8 cellular contexts compared by ENCODE assay signal in the genomic region with DNA sequence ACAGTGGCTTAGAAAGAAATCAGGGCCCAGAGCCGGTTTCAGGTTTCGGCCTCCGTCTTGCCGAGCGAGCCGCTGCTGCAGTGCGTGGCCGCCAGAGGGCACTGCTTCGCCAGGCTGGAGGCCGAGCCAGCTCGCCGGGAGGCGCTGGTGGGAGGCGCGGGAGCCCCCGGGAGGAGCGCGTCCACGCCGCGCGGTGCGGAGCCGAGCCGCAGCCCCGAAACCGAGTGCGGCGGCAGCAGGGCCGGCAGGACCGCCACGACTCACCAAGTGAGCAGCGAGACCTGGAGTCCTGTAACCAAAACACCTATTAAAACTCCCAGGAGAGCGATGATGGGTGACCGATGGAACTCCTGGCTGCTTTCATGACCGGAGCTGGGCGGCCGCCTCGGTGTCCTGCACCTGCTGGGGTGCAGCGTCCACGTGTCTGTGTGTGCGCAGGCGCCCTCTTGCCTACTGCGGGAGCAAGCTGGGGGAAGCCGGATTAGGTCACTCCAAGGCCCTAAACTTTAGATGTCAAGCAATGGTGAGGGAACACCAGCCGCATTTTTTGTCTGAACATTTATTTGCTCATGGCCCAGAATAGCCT.
DNase-seq lines count a peak whose midpoint lies in the region; ATAC-seq and TF ChIP-seq lines count a peak whose summit lies in the region.

No MANE protein-coding gene starts in this region.

- H3K4me1 ChIP-seq in neuronal stem cell (ENCODE audit: control insufficient read depth in 2 of 2, insufficient read depth in 1 of 2, low read depth in 1 of 2, low read length in 2 of 2) = peaks cover 0 to 4% of the 10 kb centered on the region in 2 donors

- H2BK120ac ChIP-seq in neuronal stem cell (ENCODE audit: low read depth, low read length) = no peak overlapping the region

- no peak overlapping the region for H2BK5ac ChIP-seq in neuronal stem cell (ENCODE audit: low read length)

- TF ChIP-seq CTCF in foreskin fibroblast (IDR thresholded peaks at IDR 0.05; ENCODE audit: low read depth, low read length) = peak; percentile 88

- no peak overlapping the region for H3K9ac ChIP-seq in neuronal stem cell (ENCODE audit: low read depth, low read length, poor library complexity)

- H4K91ac ChIP-seq in neuronal stem cell (ENCODE audit: low read depth, low read length, poor library complexity) = no peak overlapping the region

- H3K14ac ChIP-seq in neuronal stem cell (ENCODE audit: low read length) = no peak overlapping the region

- H3K18ac ChIP-seq in neuronal stem cell (ENCODE audit: low read length) = peak overlapping the region; percentile 73

- H3K4me3 ChIP-seq in foreskin fibroblast (ENCODE audit: low read depth in 1 of 2, low read length in 2 of 2) = peak overlapping the region; percentile 45 to 61
- peak overlapping the region; percentile 42 to 75 for H3K4me3 ChIP-seq in neuronal stem cell (ENCODE audit: low read length in 2 of 2)

- H2BK15ac ChIP-seq in neuronal stem cell (ENCODE audit: low read length) = no peak overlapping the region

- peak overlapping the region; percentile 95 for H2AFZ ChIP-seq in neuronal stem cell (ENCODE audit: low read length)

- H4K8ac ChIP-seq in neuronal stem cell (ENCODE audit: low read depth, low read length) = no peak overlapping the region

- H3K36me3 ChIP-seq in neuronal stem cell (replicated peaks in 1 of 2; ENCODE audit: control insufficient read depth in 2 of 2, insufficient read depth in 2 of 2, low read length in 2 of 2) = no peaks in the 10 kb centered on the region

- H3K79me1 ChIP-seq in neuronal stem cell (ENCODE audit: low read depth, low read length) = no peaks in the 10 kb centered on the region

- H3K27ac ChIP-seq in neuronal stem cell (replicated peaks; ENCODE audit: low read length) = no peak overlapping the region

- no peak overlapping the region for H3K23ac ChIP-seq in neuronal stem cell (ENCODE audit: low read depth, low read length, poor library complexity)

- H3K27me3 ChIP-seq in neuronal stem cell (ENCODE audit: control insufficient read depth in 3 of 3, insufficient read depth in 3 of 3, low read depth in 1 of 3, low read length in 3 of 3) = peaks cover 0 to 4% (median 0%) of the 10 kb centered on the region in 3 experiments

- peaks cover 1 to 6% of the 10 kb centered on the region in 2 donors for H3K9me3 ChIP-seq in neuronal stem cell (replicated peaks in 1 of 2; ENCODE audit: control insufficient read depth in 2 of 2, insufficient read depth in 1 of 2, low read depth in 1 of 2, low read length in 2 of 2)

- peak; percentile 80 for DNase-seq in CD1c-positive myeloid dendritic cell (ENCODE audit: extremely low spot score)
- DNase-seq in HT-29 (ENCODE audit: low spot score) = peak; percentile 66
- peak; percentile 58 for DNase-seq in RPMI7951 (ENCODE audit: low read depth)
- DNase-seq in activated effector memory CD4-positive, alpha-beta T cell treated with anti-CD3 and anti-CD28 coated beads, Interleukin-2, amount 50 U/mL, for 16 hours = peak; percentile 90
- peak; percentile 70 to 93 for DNase-seq in foreskin fibroblast
- DNase-seq in neuronal stem cell (ENCODE audit: low spot score) = peak; percentile 70
- peak; percentile 85 for DNase-seq in superior temporal gyrus (ENCODE audit: extremely low spot score)

- H2BK12ac ChIP-seq in neuronal stem cell (ENCODE audit: low read length) = no peak overlapping the region

- peak overlapping the region; percentile 61 for H3K4me2 ChIP-seq in neuronal stem cell (ENCODE audit: insufficient read depth, low read length, poor library complexity, severe bottlenecking)

- ATAC-seq in GM19397 (IDR thresholded peaks at IDR 0.05; ENCODE audit: unreplicated experiment) = peak; percentile 88

- H2AK5ac ChIP-seq in neuronal stem cell (ENCODE audit: low read depth, low read length) = no peak overlapping the region

- H3K4ac ChIP-seq in neuronal stem cell (ENCODE audit: low read length) = no peak overlapping the region

- no CpG with 5 or more reads among the region's 46 CpGs for WGBS in neuronal stem cell (ENCODE audit: extremely low coverage in 2 of 2, insufficient read length in 2 of 2, insufficient replicate concordance in 1 of 2), 2 donors
